In genomic region chr10:127853868-127854768, GRCh38 we compare ENCODE assay signal across 8 cellular contexts. TPM values are rescaled to one million over a fixed set of nuclear protein-coding genes. Genes with fewer than 3 reads are reported as not detected.
DNase-seq lines count a peak whose midpoint lies in the region; ATAC-seq and TF ChIP-seq lines count a peak whose summit lies in the region.

No MANE protein-coding gene starts in this region.

- peak; percentile 1 to 42 (median 3) for DNase-seq in NCI-H1417 (lab: John Stamatoyannopoulos, UW)
- DNase-seq in NCI-H1417 treated with DMSO at 0.1 percent for 48 hours (lab: John Stamatoyannopoulos, UW): no peak
- peak; percentile 71 for DNase-seq in NAMALWA (ENCODE audit: low spot score)
- DNase-seq in T-helper 2 cell treated with Interferon-gamma antibody and Interleukin-4, amounts not matched to agents 5 μg/mL and 100 μg/mL, for 36 hours (ENCODE audit: low spot score): peak; percentile 6
- peak; percentile 38 for DNase-seq in brain microvascular endothelial cell
- DNase-seq in immature natural killer cell: peak; percentile 4 to 41 (median 14)
- peak; percentile 17 to 32 for DNase-seq in stimulated activated CD4-positive, alpha-beta T cell treated with anti-CD3 and anti-CD28 coated beads, Interleukin-12 subunit alpha, Interleukin-12 subunit beta, amount 100 ng/mL, for 24 hours (ENCODE audit: low read depth in 2 of 2)

- no peaks in the 10 kb centered on the region for H3K9me3 Mint-ChIP-seq in T-helper 2 cell treated with Interferon-gamma antibody and Interleukin-4, amounts not matched to agents 5 μg/mL and 100 μg/mL, for 36 hours
- H3K9me3 Mint-ChIP-seq in immature natural killer cell: no peaks in the 10 kb centered on the region

- H3K27me3 ChIP-seq in brain microvascular endothelial cell (replicated peaks): no peaks in the 10 kb centered on the region

- no peak overlapping the region for H3K27ac ChIP-seq in brain microvascular endothelial cell

- H3K27ac Mint-ChIP-seq in T-helper 2 cell treated with Interferon-gamma antibody and Interleukin-4, amounts not matched to agents 5 μg/mL and 100 μg/mL, for 36 hours: no peak overlapping the region
- H3K27ac Mint-ChIP-seq in immature natural killer cell: no peak overlapping the region

- no peak overlapping the region for H3K4me3 ChIP-seq in brain microvascular endothelial cell (ENCODE audit: low read depth, low read length)

- H3K36me3 Mint-ChIP-seq in T-helper 2 cell treated with Interferon-gamma antibody and Interleukin-4, amounts not matched to agents 5 μg/mL and 100 μg/mL, for 36 hours (ENCODE audit: low read depth): no peaks in the 10 kb centered on the region
- H3K36me3 Mint-ChIP-seq in immature natural killer cell: no peaks in the 10 kb centered on the region

- peak; percentile 61 for ATAC-seq in HG02588 (IDR thresholded peaks at IDR 0.05; ENCODE audit: unreplicated experiment)

- no peak overlapping the region for H3K4me3 Mint-ChIP-seq in T-helper 2 cell treated with Interferon-gamma antibody and Interleukin-4, amounts not matched to agents 5 μg/mL and 100 μg/mL, for 36 hours
- H3K4me3 Mint-ChIP-seq in immature natural killer cell: no peak overlapping the region

- H3K4me1 Mint-ChIP-seq in T-helper 2 cell treated with Interferon-gamma antibody and Interleukin-4, amounts not matched to agents 5 μg/mL and 100 μg/mL, for 36 hours (ENCODE audit: low read depth): no peaks in the 10 kb centered on the region
- no peaks in the 10 kb centered on the region for H3K4me1 Mint-ChIP-seq in immature natural killer cell

- H3K27me3 Mint-ChIP-seq in T-helper 2 cell treated with Interferon-gamma antibody and Interleukin-4, amounts not matched to agents 5 μg/mL and 100 μg/mL, for 36 hours (ENCODE audit: low read depth): peaks cover 2% of the 10 kb centered on the region
- peaks cover 0 to 4% (median 4%) of the 10 kb centered on the region in 3 donors for H3K27me3 Mint-ChIP-seq in immature natural killer cell (ENCODE audit: low read depth in 3 of 3)

- no peaks in the 10 kb centered on the region for H3K36me3 ChIP-seq in brain microvascular endothelial cell (replicated peaks)

- in situ Hi-C loops in brain microvascular endothelial cell (cut with HindIII; ENCODE audit: low pct_ligation_motif_present, low sequenced_read_pairs): no loop called here

- peak; percentile 87 for TF ChIP-seq CTCF in brain microvascular endothelial cell (IDR thresholded peaks at IDR 0.05; ENCODE audit: low read depth, low read length, missing control alignments)

RNA-seq across cellular contexts. Expression of gene CLRN3, which starts 38.6 kb away (rescaled TPM):
- polyA plus RNA-seq in immature natural killer cell: not detected

RNA-seq across cellular contexts. Expression of gene PTPRE, which starts 52.8 kb away (rescaled TPM):
- 10 to 100 TPM; 35.7 to 73.1 (median 40.3) TPM for polyA plus RNA-seq in immature natural killer cell
